Comparison of ENCODE assay signal across 8 cellular contexts in genomic region chr7:18352339-18353255, GRCh38.
A peak's percentile ranks its signal among the peaks of the same experiment; 100 is the strongest.
DNase-seq lines count a peak whose midpoint lies in the region; ATAC-seq and TF ChIP-seq lines count a peak whose summit lies in the region.

No MANE protein-coding gene starts in this region.

- no peaks in the 10 kb centered on the region for H3K36me3 ChIP-seq in HAP-1 (replicated peaks)
- no peaks in the 10 kb centered on the region for H3K36me3 ChIP-seq in SK-N-SH (replicated peaks in 1 of 2; ENCODE audit: control insufficient read depth in 1 of 2, insufficient read depth in 2 of 2, low read length in 1 of 2)
- no peaks in the 10 kb centered on the region for H3K36me3 ChIP-seq in neural progenitor cell

- H3K9me3 ChIP-seq in HAP-1 = no peaks in the 10 kb centered on the region
- H3K9me3 ChIP-seq in SK-N-SH = no peaks in the 10 kb centered on the region
- no peaks in the 10 kb centered on the region for H3K9me3 ChIP-seq in neural progenitor cell (ENCODE audit: low read depth)

- H2AFZ ChIP-seq in SK-N-SH (ENCODE audit: low read depth) (peak overlapping the region; percentile 23; the same call in 1 of the 2 replicates), neural progenitor cell (replicated peaks) (no peak overlapping the region)

- H3F3A ChIP-seq in SK-N-SH (replicated peaks; ENCODE audit: insufficient read depth) (no peaks in the 10 kb centered on the region), neural progenitor cell (ENCODE audit: low read depth) (no peaks in the 10 kb centered on the region)

- DNase-seq in NOMO-1 treated with DMSO at 0.1 percent for 48 hours (lab: John Stamatoyannopoulos, UW; ENCODE audit: unreplicated experiment) (peak; percentile 31), NOMO-1 treated with dmso at 0.1 percent for 144 hours (lab: John Stamatoyannopoulos, UW; ENCODE audit: unreplicated experiment) (no peak), HAP-1 (ENCODE audit: low spot score in 2 of 2) (peak; percentile 77 to 88), MV-4-11 (lab: John Stamatoyannopoulos, UW) (peak; percentile 20), SK-N-SH (peak; percentile 59), fibroblast of gingiva (ENCODE audit: low read depth) (peak; percentile 51), neural progenitor cell (ENCODE audit: low spot score) (peak; percentile 65)

- 48% methylated on average over 7 of the region's 7 CpGs for WGBS in SK-N-SH (ENCODE audit: low lambda C conversion rate)

- no peak overlapping the region for H3K27ac Mint-ChIP-seq in neural progenitor cell

- CTCF ChIA-PET in SK-N-SH (lab: Yijun Ruan, JAX) = interaction anchor here (0.6 to 14.8 kb wide), 117 partner anchors 9 to 1374 kb away, joined by 3 to 495 read pairs (median 4); partner anchors contain the start of genes HDAC9 and POLR1F

- H4K20me1 ChIP-seq in SK-N-SH (ENCODE audit: insufficient read depth) (no peaks in the 10 kb centered on the region), neural progenitor cell (ENCODE audit: low read depth) (no peaks in the 10 kb centered on the region)

- TF ChIP-seq RAD21 in SK-N-SH (IDR thresholded peaks at IDR 0.05; ENCODE audit: low read length) = peak; percentile 99

- no peak overlapping the region for H3K9ac ChIP-seq in SK-N-SH
- H3K9ac ChIP-seq in neural progenitor cell = no peak overlapping the region

- no peaks in the 10 kb centered on the region for H3K36me3 Mint-ChIP-seq in neural progenitor cell

- H3K4me1 Mint-ChIP-seq in neural progenitor cell = peaks cover 23% of the 10 kb centered on the region

- TF ChIP-seq CTCF in SK-N-SH (IDR thresholded peaks at IDR 0.05) (peak; percentile 97), neural progenitor cell (IDR thresholded peaks at IDR 0.05) (peak; percentile 86)

- TF ChIP-seq EP300 in SK-N-SH (IDR thresholded peaks at IDR 0.05; ENCODE audit: borderline replicate concordance in 1 of 2, low read depth in 1 of 2, low read length in 1 of 2) = no peak

- H3K27me3 ChIP-seq in HAP-1 (ENCODE audit: low read depth) (no peaks in the 10 kb centered on the region), SK-N-SH (ENCODE audit: insufficient read depth) (no peaks in the 10 kb centered on the region), neural progenitor cell (no peaks in the 10 kb centered on the region)

- in situ Hi-C loops in HAP-1 (cut with MboI; ENCODE audit: low sequenced_read_pairs) = loop anchor here (10.0 kb wide), 1 partner anchor 222 kb away; no protein-coding TSS in a partner anchor

- no peaks in the 10 kb centered on the region for H3K9me2 ChIP-seq in SK-N-SH

- H3K4me2 ChIP-seq in SK-N-SH (peak overlapping the region; percentile 29), neural progenitor cell (no peak overlapping the region)

- H3K4me3 Mint-ChIP-seq in neural progenitor cell = no peak overlapping the region

- H3K27me3 Mint-ChIP-seq in neural progenitor cell (ENCODE audit: insufficient read depth, low read depth) = peaks cover 2% of the 10 kb centered on the region

- H3K27ac ChIP-seq in SK-N-SH (ENCODE audit: low read depth in 2 of 2, low read length in 1 of 2) (peak overlapping the region in 1 of 2 experiments; percentile 39; a peak in 2 of 4 replicates), neural progenitor cell (no peak overlapping the region)

- POLR2A ChIA-PET in SK-N-SH (lab: Yijun Ruan, JAX) = interaction anchor here (0.8 to 1.8 kb wide), 4 partner anchors 143 to 755 kb away, joined by 3 to 6 read pairs (median 4); partner anchors contain the start of gene HDAC9

- ATAC-seq in GM18861 (IDR thresholded peaks at IDR 0.05; ENCODE audit: unreplicated experiment) = no peak

- H3K79me2 ChIP-seq in SK-N-SH (ENCODE audit: insufficient read depth) = no peaks in the 10 kb centered on the region
- H3K79me2 ChIP-seq in neural progenitor cell (ENCODE audit: low read depth) = no peaks in the 10 kb centered on the region

- no peak overlapping the region for H3K4me3 ChIP-seq in HAP-1
- H3K4me3 ChIP-seq in SK-N-SH (ENCODE audit: low read depth in 2 of 2, low read length in 1 of 2) = no peak overlapping the region; a peak in 1 of 4 replicates
- H3K4me3 ChIP-seq in neural progenitor cell = no peak overlapping the region

- H3K4me1 ChIP-seq in HAP-1 (peaks cover 51% of the 10 kb centered on the region), SK-N-SH (ENCODE audit: control insufficient read depth in 1 of 2, insufficient read depth in 2 of 2, low read depth in 1 of 2, low read length in 1 of 2) (peaks cover 8 to 36% of the 10 kb centered on the region in 2 experiments; a peak in 3 of 4 replicates), neural progenitor cell (no peaks in the 10 kb centered on the region)

- H3K9me3 Mint-ChIP-seq in neural progenitor cell = no peaks in the 10 kb centered on the region

TF ChIP-seq in SK-N-SH, 30 proteins besides CTCF, POLR2A, EP300 and RAD21 (continues in another document):
- TF ChIP-seq NRF1 (IDR thresholded peaks at IDR 0.05; ENCODE audit: low read depth, low read length) (no peak), TEAD4 (IDR thresholded peaks at IDR 0.05; ENCODE audit: borderline replicate concordance, insufficient read depth) (no peak), RXRA (IDR thresholded peaks at IDR 0.05; ENCODE audit: borderline replicate concordance, low read depth) (no peak), USF2 (IDR thresholded peaks at IDR 0.05; ENCODE audit: borderline replicate concordance, low read depth, low read length) (no peak), FOSL2 (IDR thresholded peaks at IDR 0.05; ENCODE audit: borderline replicate concordance, low read depth) (peak; percentile 74), EZH2phosphoT487 (IDR thresholded peaks at IDR 0.05; ENCODE audit: borderline replicate concordance, low read depth) (no peak), POLR2AphosphoS5 (IDR thresholded peaks at IDR 0.05; ENCODE audit: low read depth, low read length) (no peak), ZBTB33 (IDR thresholded peaks at IDR 0.05; ENCODE audit: borderline replicate concordance, low read depth) (no peak), RFX5 (IDR thresholded peaks at IDR 0.05; ENCODE audit: low read length) (no peak; the same call in 1 of the 2 replicates), MEF2A (IDR thresholded peaks at IDR 0.05; ENCODE audit: borderline replicate concordance, low read depth) (no peak), NFIC (IDR thresholded peaks at IDR 0.05; ENCODE audit: borderline replicate concordance) (no peak), GATA2 (CRISPR knock-in tag; IDR thresholded peaks at IDR 0.05) (no peak), TAF1 (IDR thresholded peaks at IDR 0.05; ENCODE audit: borderline replicate concordance, low read depth, low read length) (no peak), FOXJ3 (CRISPR knock-in tag; IDR thresholded peaks at IDR 0.05) (no peak), CHD2 (IDR thresholded peaks at IDR 0.05; ENCODE audit: low read length, partially characterized antibody) (no peak), TCF12 (IDR thresholded peaks at IDR 0.05) (no peak), PBX3 (IDR thresholded peaks at IDR 0.05) (no peak), GABPA (IDR thresholded peaks at IDR 0.05; ENCODE audit: low read depth) (no peak), ELF1 (IDR thresholded peaks at IDR 0.05) (no peak), JUND (IDR thresholded peaks at IDR 0.05) (peak; percentile 34; the same call in 1 of the 2 replicates), IRF3 (IDR thresholded peaks at IDR 0.05; ENCODE audit: low read depth, low read length) (no peak), YY1 (IDR thresholded peaks at IDR 0.05; ENCODE audit: low read depth) (no peak), RCOR1 (IDR thresholded peaks at IDR 0.05; ENCODE audit: low read length) (0 out of 2 replicates have a peak, but pooled peaks have one; percentile 23), SIN3A (IDR thresholded peaks at IDR 0.05; ENCODE audit: borderline replicate concordance, low read depth, low read length) (no peak)
